Comparison of ENCODE assay signal across 10 cellular contexts in genomic region chr4:78889955-78890354, GRCh38.
"Had no signal": no experiment of that assay in that cellular context is flagged by ENCODE, and none has a peak within 500 bp of the region (broad histone marks: within the 10 kb centered on the region; RNA-seq: fewer than 3 reads in every experiment).

No MANE protein-coding gene starts in this region.

- H3K4me2 ChIP-seq: KMS-11 had no signal

- DNase-seq: GM23248, GOT3, H9, HCEC 1CT, IMR-90, KBM-7 had no signal

- H3K4me1 Mint-ChIP-seq: H9 had no signal

- H3K4me3 Mint-ChIP-seq: H9 had no signal

- H3K27ac ChIP-seq: GM23248, HL-60, KMS-11 had no signal

- H3K9me3 Mint-ChIP-seq: H9 had no signal

- H2AFZ ChIP-seq: GM23248 had no signal

- H3K4me3 ChIP-seq: GM23248 had no signal

- H3K9ac ChIP-seq: GM23248, KMS-11 had no signal

- H3K27ac Mint-ChIP-seq: H9 had no signal

- FAIRE-seq: H54, HTR-8/SVneo had no signal
